In the genomic region with DNA sequence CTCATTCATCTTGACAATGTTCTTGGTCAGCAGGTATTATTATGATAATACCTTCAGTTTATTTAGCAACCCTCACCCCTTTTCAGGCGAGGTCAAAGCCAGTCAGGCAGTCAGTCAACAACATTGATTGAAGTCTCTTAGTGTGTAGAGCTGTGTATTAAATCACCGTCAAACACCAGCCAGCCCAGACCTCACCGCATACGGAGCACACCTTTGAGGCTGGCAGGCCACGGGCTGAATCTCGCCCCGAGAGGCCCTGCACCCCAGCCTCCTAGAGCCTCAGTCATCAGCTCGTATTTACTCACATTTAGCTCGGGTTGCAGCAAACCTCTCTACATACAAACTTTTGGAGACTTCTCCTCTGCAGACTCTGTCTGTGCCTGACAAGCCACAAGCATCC, we compare ENCODE assay signal across 1 cellular context.
TF ChIP-seq lines count a peak whose summit lies in the region.

No MANE protein-coding gene starts in this region.

TF ChIP-seq in GM23338, 12 proteins besides CTCF, POLR2A, EP300 and RAD21 (continued from another document):
- peak; percentile 56; the same call in 1 of the 2 replicates for TF ChIP-seq NANOG (IDR thresholded peaks at IDR 0.05; ENCODE audit: borderline replicate concordance)
- no peak for TF ChIP-seq EZH2phosphoT487 (IDR thresholded peaks at IDR 0.05; ENCODE audit: unreplicated experiment)
- no peak for TF ChIP-seq JUNB (IDR thresholded peaks at IDR 0.05; ENCODE audit: unreplicated experiment)
